ENCODE assay signal across 12 cellular contexts in the genomic region with DNA sequence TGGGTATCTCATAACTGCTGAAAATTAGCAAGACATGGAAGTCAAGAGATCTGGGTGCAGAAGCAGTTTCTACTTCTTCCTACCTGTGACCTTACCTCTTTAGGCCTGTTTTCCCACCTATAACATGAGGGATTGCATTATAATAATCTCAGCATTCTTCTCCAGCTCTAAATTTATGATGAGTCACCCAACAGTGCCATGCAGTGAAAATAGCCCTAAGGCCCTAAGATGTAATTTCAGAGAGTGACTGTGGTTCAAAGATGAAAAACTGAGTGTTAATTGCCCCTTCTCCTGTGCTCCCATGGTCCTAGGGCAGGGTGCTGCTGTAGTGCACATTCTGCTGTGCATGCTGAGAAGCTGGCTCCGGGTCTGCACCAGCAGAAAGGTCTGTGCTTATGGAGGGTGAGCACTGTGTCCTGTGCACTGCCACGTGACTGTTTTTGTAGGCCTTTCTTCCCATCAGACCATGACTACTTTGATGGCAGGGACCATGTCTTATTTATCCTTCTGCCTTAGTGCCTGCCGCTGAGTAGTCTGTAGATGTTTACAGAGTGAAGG. TPM values are rescaled to one million over a fixed set of nuclear protein-coding genes. Genes with fewer than 3 reads are reported as not detected.
DNase-seq lines count a peak whose midpoint lies in the region; ATAC-seq and TF ChIP-seq lines count a peak whose summit lies in the region.
"Had no signal": no experiment of that assay in that cellular context is flagged by ENCODE, and none has a peak within 500 bp of the region (broad histone marks: within the 10 kb centered on the region; RNA-seq: fewer than 3 reads in every experiment).

No MANE protein-coding gene starts in this region.

- no peak for TF ChIP-seq CTCF in thoracic aorta (IDR thresholded peaks at IDR 0.05)

- no peaks in the 10 kb centered on the region for H3K27me3 Mint-ChIP-seq in activated CD8-positive, alpha-beta memory T cell treated with anti-CD3 and anti-CD28 coated beads, Interleukin-2, amount 10 ng/mL, durations not matched to agents 7 days and 5 days

- H3K4me1 ChIP-seq in thoracic aorta (ENCODE audit: control insufficient read depth in 1 of 2, low read depth in 2 of 2) = peaks cover 7 to 32% of the 10 kb centered on the region in 2 donors

- H3K36me3 Mint-ChIP-seq in activated CD8-positive, alpha-beta memory T cell treated with anti-CD3 and anti-CD28 coated beads, Interleukin-2, amount 10 ng/mL, durations not matched to agents 7 days and 5 days = peaks cover 10% of the 10 kb centered on the region

- no peaks in the 10 kb centered on the region for H3K9me3 ChIP-seq in thoracic aorta
- H3K9me3 ChIP-seq: colonic mucosa, upper lobe of right lung had no signal

- no peaks in the 10 kb centered on the region for H3K36me3 ChIP-seq in thoracic aorta
- H3K36me3 ChIP-seq: colonic mucosa, upper lobe of right lung had no signal

- no peak for DNase-seq in activated CD8-positive, alpha-beta memory T cell treated with anti-CD3 and anti-CD28 coated beads, Interleukin-2, amount 10 ng/mL, durations not matched to agents 7 days and 5 days
- no peak for DNase-seq in activated CD8-positive, alpha-beta memory T cell treated with anti-CD3 and anti-CD28 coated beads, Interleukin-2, amount 50 U/mL, for 48 hours
- DNase-seq in SK-MEL-5 (ENCODE audit: low read depth, low spot score) (peak; percentile 13), thoracic aorta (ENCODE audit: low spot score) (no peak), nucleus accumbens (lab: John Stamatoyannopoulos, UW) (no peak)
- no peak for DNase-seq in central memory CD4-positive, alpha-beta T cell
- DNase-seq: colonic mucosa, RPMI8226, upper lobe of right lung had no signal

- no peak overlapping the region for H3K4me3 Mint-ChIP-seq in activated CD8-positive, alpha-beta memory T cell treated with anti-CD3 and anti-CD28 coated beads, Interleukin-2, amount 10 ng/mL, durations not matched to agents 7 days and 5 days

- no peak overlapping the region for H3K4me3 ChIP-seq in thoracic aorta
- H3K4me3 ChIP-seq: colonic mucosa, upper lobe of right lung had no signal

- peak overlapping the region; percentile 85 for H3K27ac Mint-ChIP-seq in activated CD8-positive, alpha-beta memory T cell treated with anti-CD3 and anti-CD28 coated beads, Interleukin-2, amount 10 ng/mL, durations not matched to agents 7 days and 5 days

- no peak for ATAC-seq in activated CD8-positive, alpha-beta memory T cell treated with anti-CD3 and anti-CD28 coated beads, Interleukin-2, amount 10 ng/mL, durations not matched to agents 7 days and 5 days
- ATAC-seq in esophagus mucosa = peak; percentile 69
- no peak for ATAC-seq in thoracic aorta (ENCODE audit: insufficient number of reproducible peaks, low FRiP score, low read depth)
- no peak for ATAC-seq in HG03442 (IDR thresholded peaks at IDR 0.05; ENCODE audit: unreplicated experiment)
- ATAC-seq: upper lobe of right lung had no signal

- peak overlapping the region; percentile 58 to 75 for H3K27ac ChIP-seq in thoracic aorta

- CTCF ChIA-PET in activated CD8-positive, alpha-beta memory T cell treated with anti-CD3 and anti-CD28 coated beads, Interleukin-2, amount 10 ng/mL, durations not matched to agents 7 days and 5 days (lab: Charles Lee) = interaction anchor here (0.9 to 3.6 kb wide), 10 partner anchors 9 to 1005 kb away, joined by 3 to 14 read pairs (median 6); partner anchors contain the start of gene JUN

- peaks cover 50% of the 10 kb centered on the region for H3K4me1 Mint-ChIP-seq in activated CD8-positive, alpha-beta memory T cell treated with anti-CD3 and anti-CD28 coated beads, Interleukin-2, amount 10 ng/mL, durations not matched to agents 7 days and 5 days

- no peaks in the 10 kb centered on the region for H3K27me3 ChIP-seq in thoracic aorta (replicated peaks; ENCODE audit: insufficient read depth)
- H3K27me3 ChIP-seq: colonic mucosa, upper lobe of right lung had no signal

- no peaks in the 10 kb centered on the region for H3K9me3 Mint-ChIP-seq in activated CD8-positive, alpha-beta memory T cell treated with anti-CD3 and anti-CD28 coated beads, Interleukin-2, amount 10 ng/mL, durations not matched to agents 7 days and 5 days (ENCODE audit: low read depth)
- H3K9me3 Mint-ChIP-seq: activated T-helper 2 cell treated with anti-CD3 and anti-CD28 coated beads, Interferon-gamma antibody, Interleukin-2, Interleukin-4, amounts not matched to agents 10 μg/mL and 5 μg/mL and 100 μg/mL, durations not matched to agents 14 hours and 24 hours and 36 hours had no signal

- in situ Hi-C loops in SK-MEL-5 (cut with HindIII; ENCODE audit: low pct_unique_long_range_greater_than_20kb, low sequenced_read_pairs) = no loop called here

RNA-seq across cellular contexts. Expression of gene JUN, which starts 29.7 kb away (rescaled TPM):
- 100 to 1,000 TPM in 1 of 2 experiments, 10 to 100 TPM in 1; 50.5 to 129 TPM for total RNA-seq in activated CD8-positive, alpha-beta memory T cell treated with anti-CD3 and anti-CD28 coated beads, Interleukin-2, amount 10 ng/mL, durations not matched to agents 7 days and 5 days
- total RNA-seq in SK-MEL-5 (2014; rRNA removed; shearing (Covaris generic)) = 4.1 and 5.4 TPM in 2 replicates
- polyA plus RNA-seq in SK-MEL-5 (2015; cell fraction: cytosol; rRNA removed) = 11.6 and 12.0 TPM in 2 replicates
- 14.0 and 24.8 TPM in 2 replicates for polyA plus RNA-seq in SK-MEL-5 (2015; cell fraction: nucleus; rRNA removed)
- 41.7 TPM for total RNA-seq in esophagus mucosa
- total RNA-seq in thoracic aorta = 100 to 1,000 TPM; 132 to 396 TPM

RNA-seq across cellular contexts. Expression of gene MYSM1, which starts 54.3 kb away (rescaled TPM):
- total RNA-seq in activated CD8-positive, alpha-beta memory T cell treated with anti-CD3 and anti-CD28 coated beads, Interleukin-2, amount 10 ng/mL, durations not matched to agents 7 days and 5 days = 10 to 100 TPM; 45.3 to 60.5 TPM
- 21.5 and 22.1 TPM in 2 replicates for total RNA-seq in SK-MEL-5 (2014; rRNA removed; shearing (Covaris generic))
- 12.0 and 12.9 TPM in 2 replicates for polyA plus RNA-seq in SK-MEL-5 (2015; cell fraction: cytosol; rRNA removed)
- 292 and 347 TPM in 2 replicates for polyA plus RNA-seq in SK-MEL-5 (2015; cell fraction: nucleus; rRNA removed)
- total RNA-seq in esophagus mucosa (15.3 TPM), thoracic aorta (10 to 100 TPM; 33.3 to 57.2 TPM)
